ENCODE assay signal across 20 cellular contexts in the genomic region with DNA sequence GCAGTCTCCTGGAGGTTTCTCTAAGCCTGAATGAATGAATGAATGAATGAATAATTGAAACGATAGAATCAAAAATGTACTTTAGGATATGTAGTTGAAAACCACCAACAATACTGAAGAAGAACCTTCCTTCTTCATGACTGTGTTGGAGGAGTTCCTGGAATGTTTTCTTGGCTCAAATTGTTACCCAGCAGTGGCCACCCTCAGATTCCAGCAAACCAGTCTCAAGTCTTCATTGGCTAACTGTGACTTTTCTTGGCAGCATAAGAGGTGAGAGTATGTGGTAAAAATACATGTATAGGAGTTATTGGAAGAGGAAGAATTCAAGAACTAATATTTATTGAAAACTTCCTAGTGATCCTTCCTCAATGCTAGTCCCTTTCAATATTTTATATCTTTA. TPM values are rescaled to one million over a fixed set of nuclear protein-coding genes. Genes with fewer than 3 reads are reported as not detected.
"Had no signal": no experiment of that assay in that cellular context is flagged by ENCODE, and none has a peak within 500 bp of the region (broad histone marks: within the 10 kb centered on the region; RNA-seq: fewer than 3 reads in every experiment).

No MANE protein-coding gene starts in this region.

RNA-seq across cellular contexts. Expression of a gene that starts 4.3 kb away (rescaled TPM):
- total RNA-seq: activated CD4-positive, alpha-beta memory T cell treated with anti-CD3 and anti-CD28 coated beads for 36 hours; activated CD4-positive, alpha-beta T cell treated with anti-CD3 and anti-CD28 coated beads, Interleukin-2, amount 10 ng/mL, durations not matched to agents 24 days and 14 days; activated CD8-positive, alpha-beta memory T cell treated with anti-CD3 and anti-CD28 coated beads for 36 hours; activated naive CD4-positive, alpha-beta T cell treated with anti-CD3 and anti-CD28 coated beads for 36 hours; activated naive CD8-positive, alpha-beta T cell treated with anti-CD3 and anti-CD28 coated beads for 36 hours; activated T-helper 1 cell treated with anti-CD3 and anti-CD28 coated beads, Interleukin-12 subunit alpha, Interleukin-12 subunit beta, Interleukin-2, Interleukin-4 antibody, amounts not matched to agents 30 ng/mL and 10 ng/mL and 1 ng/mL, durations not matched to agents 14 hours and 24 hours and 36 hours; cardiac muscle cell; fibroblast of villous mesenchyme; gastroesophageal sphincter; natural killer cell; pulmonary artery endothelial cell; right cardiac atrium; spleen; temporal lobe; tibial nerve; ureter had no signal

RNA-seq across cellular contexts. Expression of a gene that starts 36.0 kb away (rescaled TPM):
- total RNA-seq: activated CD4-positive, alpha-beta memory T cell treated with anti-CD3 and anti-CD28 coated beads for 36 hours; activated CD4-positive, alpha-beta T cell treated with anti-CD3 and anti-CD28 coated beads, Interleukin-2, amount 10 ng/mL, durations not matched to agents 24 days and 14 days; activated CD8-positive, alpha-beta memory T cell treated with anti-CD3 and anti-CD28 coated beads for 36 hours; activated naive CD4-positive, alpha-beta T cell treated with anti-CD3 and anti-CD28 coated beads for 36 hours; activated naive CD8-positive, alpha-beta T cell treated with anti-CD3 and anti-CD28 coated beads for 36 hours; activated T-helper 1 cell treated with anti-CD3 and anti-CD28 coated beads, Interleukin-12 subunit alpha, Interleukin-12 subunit beta, Interleukin-2, Interleukin-4 antibody, amounts not matched to agents 30 ng/mL and 10 ng/mL and 1 ng/mL, durations not matched to agents 14 hours and 24 hours and 36 hours; cardiac muscle cell; fibroblast of villous mesenchyme; natural killer cell; occipital lobe; pulmonary artery endothelial cell; right cardiac atrium; spleen; temporal lobe; tibial nerve; ureter had no signal

RNA-seq across cellular contexts. Expression of a gene that starts 41.3 kb away (rescaled TPM):
- total RNA-seq: activated CD4-positive, alpha-beta memory T cell treated with anti-CD3 and anti-CD28 coated beads for 36 hours; activated CD4-positive, alpha-beta T cell treated with anti-CD3 and anti-CD28 coated beads, Interleukin-2, amount 10 ng/mL, durations not matched to agents 24 days and 14 days; activated CD8-positive, alpha-beta memory T cell treated with anti-CD3 and anti-CD28 coated beads for 36 hours; activated naive CD4-positive, alpha-beta T cell treated with anti-CD3 and anti-CD28 coated beads for 36 hours; activated naive CD8-positive, alpha-beta T cell treated with anti-CD3 and anti-CD28 coated beads for 36 hours; activated T-helper 1 cell treated with anti-CD3 and anti-CD28 coated beads, Interleukin-12 subunit alpha, Interleukin-12 subunit beta, Interleukin-2, Interleukin-4 antibody, amounts not matched to agents 30 ng/mL and 10 ng/mL and 1 ng/mL, durations not matched to agents 14 hours and 24 hours and 36 hours; body of pancreas; cardiac muscle cell; fibroblast of villous mesenchyme; gastroesophageal sphincter; left lung; lower lobe of right lung; natural killer cell; occipital lobe; pulmonary artery endothelial cell; right cardiac atrium; spleen; temporal lobe; tibial nerve; ureter had no signal
